ENCODE assay signal across 1 cellular context in genomic region chr13:102402292-102402691, GRCh38.
TF ChIP-seq lines count a peak whose summit lies in the region.

No MANE protein-coding gene starts in this region.

TF ChIP-seq in H1, 55 proteins besides CTCF, POLR2A, EP300 and RAD21:
- no peak for TF ChIP-seq MAFK (IDR thresholded peaks at IDR 0.05; ENCODE audit: low read depth, low read length)
- TF ChIP-seq KDM4A (IDR thresholded peaks at IDR 0.05; ENCODE audit: low read depth, low read length, severe bottlenecking): peak; percentile 26
- 0 out of 2 replicates have a peak, but pooled peaks have one; percentile 27 for TF ChIP-seq TEAD4 (IDR thresholded peaks at IDR 0.05; ENCODE audit: low read depth, low read length)
- no peak for TF ChIP-seq SAP30 (IDR thresholded peaks at IDR 0.05; ENCODE audit: insufficient read depth, insufficient replicate concordance, low read length)
- TF ChIP-seq HDAC2 (IDR thresholded peaks at IDR 0.05; ENCODE audit: borderline replicate concordance in 1 of 2, low read depth in 2 of 2, low read length in 2 of 2): no peak
- TF ChIP-seq CREB1 (IDR thresholded peaks at IDR 0.05): peak; percentile 93
- TF ChIP-seq E2F6 (IDR thresholded peaks at IDR 0.05): peak; percentile 66; the same call in 1 of the 2 replicates
- TF ChIP-seq SIN3A (conservative IDR thresholded peaks at IDR 0.05 in 1 of 2, IDR thresholded peaks at IDR 0.05 in 1 of 2; ENCODE audit: low read depth in 1 of 2, low read length in 2 of 2): peak; percentile 49 to 89; a peak in 2 of 4 replicates
- no peak for TF ChIP-seq EGR1 (IDR thresholded peaks at IDR 0.05; ENCODE audit: borderline replicate concordance, low read depth, low read length)
- no peak for TF ChIP-seq SP2 (IDR thresholded peaks at IDR 0.05; ENCODE audit: low read length)
- peak; percentile 94 for TF ChIP-seq MAX (IDR thresholded peaks at IDR 0.05)
- no peak for TF ChIP-seq CHD1 (IDR thresholded peaks at IDR 0.05; ENCODE audit: low read depth, low read length)
- no peak for TF ChIP-seq ATF3 (IDR thresholded peaks at IDR 0.05; ENCODE audit: insufficient read depth, low read depth, low read length)
- TF ChIP-seq TCF12 (IDR thresholded peaks at IDR 0.05; ENCODE audit: low read depth, low read length): no peak
- TF ChIP-seq TAF1 (IDR thresholded peaks at IDR 0.05; ENCODE audit: low read depth, low read length): 0 out of 2 replicates have a peak, but pooled peaks have one; percentile 46
- TF ChIP-seq YY1 (IDR thresholded peaks at IDR 0.05; ENCODE audit: low read depth, low read length): 0 out of 2 replicates have a peak, but pooled peaks have one; percentile 16
- TF ChIP-seq RBBP5 (IDR thresholded peaks at IDR 0.05; ENCODE audit: borderline replicate concordance, low read depth, low read length): no peak
- no peak for TF ChIP-seq SRF (IDR thresholded peaks at IDR 0.05; ENCODE audit: low read depth, low read length)
- TF ChIP-seq CHD7 (IDR thresholded peaks at IDR 0.05; ENCODE audit: insufficient replicate concordance, low read length): no peak
- TF ChIP-seq ATF2 (IDR thresholded peaks at IDR 0.05; ENCODE audit: low read length): peak; percentile 83; the same call in 1 of the 2 replicates
